41 cellular contexts compared by ENCODE assay signal in genomic region chr2:206987810-206988209, GRCh38. TPM values are rescaled to one million over a fixed set of nuclear protein-coding genes. Genes with fewer than 3 reads are reported as not detected.
"Had no signal": no experiment of that assay in that cellular context is flagged by ENCODE, and none has a peak within 500 bp of the region (broad histone marks: within the 10 kb centered on the region; RNA-seq: fewer than 3 reads in every experiment).

No MANE protein-coding gene starts in this region.

- H3K36me3 Mint-ChIP-seq: activated CD4-positive, alpha-beta memory T cell treated with anti-CD3 and anti-CD28 coated beads for 36 hours; activated naive CD4-positive, alpha-beta T cell treated with anti-CD3 and anti-CD28 coated beads, Interleukin-2, amount 50 U/mL, for 72 hours; activated naive CD8-positive, alpha-beta T cell treated with anti-CD3 and anti-CD28 coated beads for 36 hours had no signal

- H3K9me3 ChIP-seq: adrenal gland, body of pancreas, breast epithelium had no signal

- DNase-seq: activated B cell treated with CpG ODN at 0.5 μM for 24 hours; activated CD4-positive, alpha-beta memory T cell treated with anti-CD3 and anti-CD28 coated beads for 36 hours; activated CD4-positive, alpha-beta T cell treated with anti-CD3 and anti-CD28 coated beads for 4 hours; activated CD4-positive, alpha-beta T cell treated with anti-CD3 and anti-CD28 coated beads, Interleukin-2, amount 50 U/mL, for 1 hour; activated CD4-positive, alpha-beta T cell treated with anti-CD3 and anti-CD28 coated beads, Interleukin-2, amount 50 U/mL, for 4 hours; activated CD4-positive, CD25-positive, alpha-beta regulatory T cell treated with anti-CD3 and anti-CD28 coated beads, Interleukin-2, amount 50 U/mL, for 72 hours; activated CD8-positive, alpha-beta memory T cell treated with anti-CD3 and anti-CD28 coated beads, Interleukin-2, amount 50 U/mL, for 4 hours; activated CD8-positive, alpha-beta T cell treated with anti-CD3 and anti-CD28 coated beads for 36 hours; activated effector memory CD4-positive, alpha-beta T cell treated with anti-CD3 and anti-CD28 coated beads, Interleukin-2, amount 50 U/mL, for 16 hours; activated gamma-delta T cell treated with Interleukin-2 at 50 U/mL for 16 hours; activated naive CD4-positive, alpha-beta T cell; activated naive CD4-positive, alpha-beta T cell treated with anti-CD3 and anti-CD28 coated beads for 36 hours; activated naive CD4-positive, alpha-beta T cell treated with anti-CD3 and anti-CD28 coated beads, Interleukin-2, amount 50 U/mL, for 16 hours; activated naive CD8-positive, alpha-beta T cell treated with anti-CD3 and anti-CD28 coated beads for 36 hours; activated T-cell treated with anti-CD3 and anti-CD28 coated beads for 4 hours; activated T-cell treated with anti-CD3 and anti-CD28 coated beads, Interleukin-2, amount 50 U/mL, for 1 hour; activated T-cell treated with anti-CD3 and anti-CD28 coated beads, Interleukin-2, amount 50 U/mL, for 4 hours; activated T-cell treated with anti-CD3 and anti-CD28 coated beads, Interleukin-2, amount 50 U/mL, for 72 hours; adrenal gland; amniotic stem cell; aorta; body of pancreas; brain microvascular endothelial cell; caudate nucleus; cerebellar nuclear complex; T-helper 1 cell; T-helper 2 cell; T-helper 9 cell had no signal

- H3K27ac Mint-ChIP-seq: activated B cell treated with CpG ODN at 0.5 μM for 24 hours; activated CD4-positive, alpha-beta memory T cell treated with anti-CD3 and anti-CD28 coated beads for 36 hours; activated CD8-positive, alpha-beta T cell treated with anti-CD3 and anti-CD28 coated beads for 36 hours; activated naive CD4-positive, alpha-beta T cell treated with anti-CD3 and anti-CD28 coated beads for 36 hours; activated naive CD8-positive, alpha-beta T cell treated with anti-CD3 and anti-CD28 coated beads for 36 hours; activated T-cell treated with anti-CD3 and anti-CD28 coated beads, Interleukin-2, amount 50 U/mL, for 72 hours; activated T-helper 1 cell treated with anti-CD3 and anti-CD28 coated beads, Interleukin-12 subunit alpha, Interleukin-12 subunit beta, Interleukin-2, Interleukin-4 antibody, amounts not matched to agents 30 ng/mL and 10 ng/mL and 1 ng/mL, durations not matched to agents 14 hours and 24 hours and 36 hours; T-helper 1 cell treated with Interleukin-12 subunit alpha and Interleukin-12 subunit beta and Interleukin-4 antibody, amounts not matched to agents 30 μg/mL and 1 μg/mL, for 36 hours; T-helper 2 cell treated with Interferon-gamma antibody and Interleukin-4, amounts not matched to agents 5 μg/mL and 100 μg/mL, for 36 hours had no signal

- H3K4me1 Mint-ChIP-seq: central memory CD8-positive, alpha-beta T cell had no signal

- H3K9me3 Mint-ChIP-seq: activated B cell treated with CpG ODN at 0.5 μM for 24 hours; activated naive CD4-positive, alpha-beta T cell treated with anti-CD3 and anti-CD28 coated beads for 36 hours; activated T-cell treated with anti-CD3 and anti-CD28 coated beads, Interleukin-2, amount 50 U/mL, for 4 hours; activated T-helper 1 cell treated with anti-CD3 and anti-CD28 coated beads, Interleukin-12 subunit alpha, Interleukin-12 subunit beta, Interleukin-2, Interleukin-4 antibody, amounts not matched to agents 30 ng/mL and 10 ng/mL and 1 ng/mL, durations not matched to agents 14 hours and 24 hours and 36 hours; T-helper 1 cell treated with Interleukin-12 subunit alpha and Interleukin-12 subunit beta and Interleukin-4 antibody, amounts not matched to agents 30 μg/mL and 1 μg/mL, for 36 hours; T-helper 2 cell treated with Interferon-gamma antibody and Interleukin-4, amounts not matched to agents 5 μg/mL and 100 μg/mL, for 36 hours had no signal

- H3K27me3 ChIP-seq: adrenal gland, body of pancreas, brain microvascular endothelial cell, breast epithelium, cardiac muscle cell had no signal

- H3K36me3 ChIP-seq: adrenal gland, brain microvascular endothelial cell, breast epithelium, cardiac muscle cell had no signal

- FAIRE-seq: astrocyte, TTC549 had no signal

- ATAC-seq: activated CD8-positive, alpha-beta T cell treated with anti-CD3 and anti-CD28 coated beads for 36 hours; body of pancreas had no signal

- H3K4me3 ChIP-seq: adrenal gland, body of pancreas, breast epithelium, cardiac muscle cell had no signal

- H3K27ac ChIP-seq: adrenal gland, body of pancreas, brain microvascular endothelial cell, breast epithelium, cardiac muscle cell, VCaP had no signal

- H3K27me3 Mint-ChIP-seq: activated CD4-positive, alpha-beta memory T cell treated with anti-CD3 and anti-CD28 coated beads for 36 hours; activated CD8-positive, alpha-beta T cell treated with anti-CD3 and anti-CD28 coated beads for 36 hours; activated naive CD8-positive, alpha-beta T cell treated with anti-CD3 and anti-CD28 coated beads for 36 hours had no signal

- H3K4me3 Mint-ChIP-seq: activated B cell treated with CpG ODN at 0.5 μM for 24 hours; activated CD4-positive, alpha-beta memory T cell treated with anti-CD3 and anti-CD28 coated beads for 36 hours; activated CD8-positive, alpha-beta T cell treated with anti-CD3 and anti-CD28 coated beads for 36 hours; activated naive CD4-positive, alpha-beta T cell treated with anti-CD3 and anti-CD28 coated beads for 36 hours; activated naive CD8-positive, alpha-beta T cell treated with anti-CD3 and anti-CD28 coated beads for 36 hours; activated T-cell treated with anti-CD3 and anti-CD28 coated beads, Interleukin-2, amount 50 U/mL, for 4 hours; activated T-cell treated with anti-CD3 and anti-CD28 coated beads, Interleukin-2, amount 50 U/mL, for 72 hours; activated T-helper 1 cell treated with anti-CD3 and anti-CD28 coated beads, Interleukin-12 subunit alpha, Interleukin-12 subunit beta, Interleukin-2, Interleukin-4 antibody, amounts not matched to agents 30 ng/mL and 10 ng/mL and 1 ng/mL, durations not matched to agents 14 hours and 24 hours and 36 hours; central memory CD8-positive, alpha-beta T cell; T-helper 1 cell treated with Interleukin-12 subunit alpha and Interleukin-12 subunit beta and Interleukin-4 antibody, amounts not matched to agents 30 μg/mL and 1 μg/mL, for 36 hours; T-helper 2 cell treated with Interferon-gamma antibody and Interleukin-4, amounts not matched to agents 5 μg/mL and 100 μg/mL, for 36 hours had no signal

- H3K4me1 ChIP-seq: body of pancreas, breast epithelium had no signal

RNA-seq across cellular contexts. Expression of gene CPO, which starts 48.5 kb away (rescaled TPM):
- total RNA-seq: activated B cell treated with CpG ODN at 0.5 μM for 24 hours; activated CD4-positive, alpha-beta memory T cell treated with anti-CD3 and anti-CD28 coated beads for 36 hours; activated CD8-positive, alpha-beta memory T cell treated with anti-CD3 and anti-CD28 coated beads for 36 hours; activated CD8-positive, alpha-beta T cell treated with anti-CD3 and anti-CD28 coated beads for 36 hours; activated naive CD4-positive, alpha-beta T cell treated with anti-CD3 and anti-CD28 coated beads for 36 hours; activated naive CD4-positive, alpha-beta T cell treated with anti-CD3 and anti-CD28 coated beads, Interleukin-2, amount 50 U/mL, for 72 hours; activated naive CD8-positive, alpha-beta T cell treated with anti-CD3 and anti-CD28 coated beads for 36 hours; activated T-cell treated with anti-CD3 and anti-CD28 coated beads, Interleukin-2, amount 50 U/mL, for 4 hours; activated T-helper 1 cell treated with anti-CD3 and anti-CD28 coated beads, Interleukin-12 subunit alpha, Interleukin-12 subunit beta, Interleukin-2, Interleukin-4 antibody, amounts not matched to agents 30 ng/mL and 10 ng/mL and 1 ng/mL, durations not matched to agents 14 hours and 24 hours and 36 hours; activated T-helper 17 cell treated with anti-CD3 and anti-CD28 coated beads, Interleukin-2, amount 50 U/mL, for 72 hours; astrocyte; body of pancreas; chondrocyte had no signal
- polyA plus RNA-seq: cardiac muscle cell had no signal
